27 cellular contexts compared by ENCODE assay signal in genomic region chr5:68220260-68220659, GRCh38. TPM values are rescaled to one million over a fixed set of nuclear protein-coding genes. Genes with fewer than 3 reads are reported as not detected.
DNase-seq lines count a peak whose midpoint lies in the region; ATAC-seq, FAIRE-seq and TF ChIP-seq lines count a peak whose summit lies in the region.
"Had no signal": no experiment of that assay in that cellular context is flagged by ENCODE, and none has a peak within 500 bp of the region (broad histone marks: within the 10 kb centered on the region; RNA-seq: fewer than 3 reads in every experiment).

No MANE protein-coding gene starts in this region.

- no peaks in the 10 kb centered on the region for H3K36me3 Mint-ChIP-seq in natural killer cell
- H3K36me3 Mint-ChIP-seq in natural killer cell treated with Interleukin-12 subunit alpha and Interleukin-12 subunit beta and Interleukin-15 and Interleukin-18, amount 100 ng/mL, for 72 hours = peaks cover 7% of the 10 kb centered on the region

- H3K36me3 ChIP-seq in esophagus squamous epithelium (peaks cover 0 to 14% (median 0%) of the 10 kb centered on the region in 3 donors), neural cell (ENCODE audit: insufficient read depth, low read length) (no peaks in the 10 kb centered on the region), vagina (no peaks in the 10 kb centered on the region), pancreas (no peaks in the 10 kb centered on the region)
- H3K36me3 ChIP-seq: tibial artery had no signal

- WGBS in esophagus squamous epithelium, 2 donors = 96 to 97% methylated on average over 7 of the region's 7 CpGs
- WGBS in pancreas, 2 donors = 92 to 97% methylated on average over 7 of the region's 7 CpGs

- no peak overlapping the region for H3K4me2 ChIP-seq in neural cell (ENCODE audit: low read length)

- no peak overlapping the region for H3K9ac ChIP-seq in neural cell (ENCODE audit: low read length)

- TF ChIP-seq CTCF in natural killer cell (IDR thresholded peaks at IDR 0.05) = no peak
- TF ChIP-seq CTCF in esophagus squamous epithelium (IDR thresholded peaks at IDR 0.05) = no peak
- no peak for TF ChIP-seq CTCF in neural cell (IDR thresholded peaks at IDR 0.05; ENCODE audit: poor library complexity, severe bottlenecking)
- TF ChIP-seq CTCF in vagina (IDR thresholded peaks at IDR 0.05) = no peak
- no peak for TF ChIP-seq CTCF in pancreas (IDR thresholded peaks at IDR 0.05)

- no peak for FAIRE-seq in pancreas (lab: Jason Lieb, UNC)
- FAIRE-seq: colon, frontal cortex, H1, HepG2 had no signal

- no peaks in the 10 kb centered on the region for H4K20me1 ChIP-seq in neural cell (ENCODE audit: insufficient read depth)

- H3F3A ChIP-seq in neural cell (ENCODE audit: insufficient read depth, low read length, poor library complexity, severe bottlenecking) = no peaks in the 10 kb centered on the region

- no peak for TF ChIP-seq POLR2A in esophagus squamous epithelium (IDR thresholded peaks at IDR 0.05)
- no peak for TF ChIP-seq POLR2A in vagina (IDR thresholded peaks at IDR 0.05)

- no peak for TF ChIP-seq EP300 in neural cell (conservative IDR thresholded peaks at IDR 0.05; ENCODE audit: poor library complexity, severe bottlenecking)

- H2AFZ ChIP-seq in neural cell (ENCODE audit: low read depth, low read length) = no peak overlapping the region

- H3K4me3 Mint-ChIP-seq in natural killer cell = peak overlapping the region; percentile 11
- H3K4me3 Mint-ChIP-seq in natural killer cell treated with Interleukin-12 subunit alpha and Interleukin-12 subunit beta and Interleukin-15 and Interleukin-18, amount 100 ng/mL, for 72 hours = no peak overlapping the region
- H3K4me3 Mint-ChIP-seq: activated CD4-positive, alpha-beta T cell treated with anti-CD3 and anti-CD28 coated beads, Interleukin-2, amount 10 ng/mL, durations not matched to agents 24 days and 14 days; stimulated activated naive CD8-positive, alpha-beta T cell treated with anti-CD3 and anti-CD28 coated beads, Interleukin-15, Interleukin-2, amounts not matched to agents 100 ng/mL and 50 ng/mL, for 24 hours had no signal

- intact Hi-C loops in natural killer cell (cut with micrococcal nuclease) (no loop called here), esophagus squamous epithelium (cut with DNase I) (no loop called here), vagina (cut with DNase I) (no loop called here), pancreas (cut with DNase I) (no loop called here)

- H3K9me3 ChIP-seq in esophagus squamous epithelium (no peaks in the 10 kb centered on the region), neural cell (ENCODE audit: low read length) (no peaks in the 10 kb centered on the region), vagina (no peaks in the 10 kb centered on the region), pancreas (no peaks in the 10 kb centered on the region)
- H3K9me3 ChIP-seq: Peyer's patch, tibial artery had no signal

- peak overlapping the region in 3 of 4 donors; percentile 89 to 98 (median 93) for H3K4me3 ChIP-seq in esophagus squamous epithelium
- peak overlapping the region; percentile 96 for H3K4me3 ChIP-seq in neural cell (ENCODE audit: low read length)
- peak overlapping the region in 1 of 2 donors; percentile 71 for H3K4me3 ChIP-seq in vagina
- no peak overlapping the region for H3K4me3 ChIP-seq in pancreas

- ATAC-seq in natural killer cell (no peak), pancreas (no peak), GM18868 (IDR thresholded peaks at IDR 0.05; ENCODE audit: unreplicated experiment) (no peak)
- ATAC-seq in natural killer cell treated with Interleukin-12 subunit alpha and Interleukin-12 subunit beta and Interleukin-15 and Interleukin-18, amount 100 ng/mL, for 72 hours = no peak
- ATAC-seq: esophagus mucosa, HepG2 had no signal

- H3K27ac ChIP-seq in esophagus squamous epithelium (peak overlapping the region in 1 of 4 donors; percentile 98), neural cell (ENCODE audit: low read length) (no peak overlapping the region), vagina (peak overlapping the region; percentile 42), pancreas (no peak overlapping the region)

- peak overlapping the region; percentile 63 to 86 for H3K27ac Mint-ChIP-seq in natural killer cell
- H3K27ac Mint-ChIP-seq in natural killer cell treated with Interleukin-12 subunit alpha and Interleukin-12 subunit beta and Interleukin-15 and Interleukin-18, amount 100 ng/mL, for 72 hours = peak overlapping the region in 1 of 2 donors; percentile 36
- H3K27ac Mint-ChIP-seq: activated CD4-positive, alpha-beta T cell treated with anti-CD3 and anti-CD28 coated beads, Interleukin-2, amount 10 ng/mL, durations not matched to agents 24 days and 14 days; stimulated activated naive CD8-positive, alpha-beta T cell treated with anti-CD3 and anti-CD28 coated beads, Interleukin-15, Interleukin-2, amounts not matched to agents 100 ng/mL and 50 ng/mL, for 24 hours had no signal

- H3K4me1 ChIP-seq in esophagus squamous epithelium (peaks cover 6 to 73% (median 21%) of the 10 kb centered on the region in 3 donors), vagina (peaks cover 64% of the 10 kb centered on the region), pancreas (peaks cover 4 to 40% (median 31%) of the 10 kb centered on the region in 3 donors)

- DNase-seq in natural killer cell (no peak), esophagus squamous epithelium (lab: John Stamatoyannopoulos, UW) (no peak), vagina (ENCODE audit: extremely low spot score in 2 of 2) (no peak), pancreas (no peak)
- DNase-seq in natural killer cell treated with Interleukin-12 subunit alpha and Interleukin-12 subunit beta and Interleukin-15 and Interleukin-18, amount 100 ng/mL, for 72 hours (ENCODE audit: low spot score) = no peak
- DNase-seq in activated effector memory CD4-positive, alpha-beta T cell treated with anti-CD3 and anti-CD28 coated beads, Interleukin-2, amount 50 U/mL, for 16 hours = no peak
- DNase-seq: activated CD4-positive, alpha-beta T cell treated with anti-CD3 and anti-CD28 coated beads, Interleukin-2, amount 10 ng/mL, durations not matched to agents 24 days and 14 days; activated gamma-delta T cell treated with Interleukin-2 at 50 U/mL for 16 hours; activated T-cell treated with anti-CD3 and anti-CD28 coated beads, Interleukin-2, amount 50 U/mL, for 1 hour; Karpas-422; NCI-H1048; NCI-H187; NCI-H526 treated with DMSO at 0.1 percent for 48 hours; nucleus accumbens; SIG-M5; SW 1271; T1000; tibial artery had no signal

- H3K9me3 Mint-ChIP-seq in natural killer cell = no peaks in the 10 kb centered on the region
- no peaks in the 10 kb centered on the region for H3K9me3 Mint-ChIP-seq in natural killer cell treated with Interleukin-12 subunit alpha and Interleukin-12 subunit beta and Interleukin-15 and Interleukin-18, amount 100 ng/mL, for 72 hours
- H3K9me3 Mint-ChIP-seq: activated CD4-positive, alpha-beta T cell treated with anti-CD3 and anti-CD28 coated beads, Interleukin-2, amount 10 ng/mL, durations not matched to agents 24 days and 14 days; stimulated activated naive CD8-positive, alpha-beta T cell treated with anti-CD3 and anti-CD28 coated beads, Interleukin-15, Interleukin-2, amounts not matched to agents 100 ng/mL and 50 ng/mL, for 24 hours had no signal

- H3K27me3 Mint-ChIP-seq in natural killer cell (ENCODE audit: low read depth in 2 of 2) = no peaks in the 10 kb centered on the region
- no peaks in the 10 kb centered on the region for H3K27me3 Mint-ChIP-seq in natural killer cell treated with Interleukin-12 subunit alpha and Interleukin-12 subunit beta and Interleukin-15 and Interleukin-18, amount 100 ng/mL, for 72 hours
- H3K27me3 Mint-ChIP-seq: activated CD4-positive, alpha-beta T cell treated with anti-CD3 and anti-CD28 coated beads, Interleukin-2, amount 10 ng/mL, durations not matched to agents 24 days and 14 days; stimulated activated naive CD8-positive, alpha-beta T cell treated with anti-CD3 and anti-CD28 coated beads, Interleukin-15, Interleukin-2, amounts not matched to agents 100 ng/mL and 50 ng/mL, for 24 hours had no signal

- peaks cover 82 to 83% of the 10 kb centered on the region in 2 donors for H3K4me1 Mint-ChIP-seq in natural killer cell
- H3K4me1 Mint-ChIP-seq in natural killer cell treated with Interleukin-12 subunit alpha and Interleukin-12 subunit beta and Interleukin-15 and Interleukin-18, amount 100 ng/mL, for 72 hours (ENCODE audit: low read depth in 2 of 2) = peaks cover 68 to 73% of the 10 kb centered on the region in 2 donors

- H3K79me2 ChIP-seq in neural cell (replicated peaks; ENCODE audit: insufficient read depth, low read length) = peaks cover 85% of the 10 kb centered on the region

- no peaks in the 10 kb centered on the region for H3K27me3 ChIP-seq in esophagus squamous epithelium
- H3K27me3 ChIP-seq in neural cell (ENCODE audit: insufficient read depth, low read depth, low read length) = no peaks in the 10 kb centered on the region
- H3K27me3 ChIP-seq in vagina = no peaks in the 10 kb centered on the region
- no peaks in the 10 kb centered on the region for H3K27me3 ChIP-seq in pancreas
- H3K27me3 ChIP-seq: Peyer's patch, tibial artery had no signal

- no peaks in the 10 kb centered on the region for H3K9me2 ChIP-seq in neural cell (ENCODE audit: insufficient read depth, low read length)

- no peak for TF ChIP-seq RAD21 in neural cell (conservative IDR thresholded peaks at IDR 0.05)

TF ChIP-seq in neural cell, 6 proteins besides CTCF, POLR2A, EP300 and RAD21 (continues in another document):
- TF ChIP-seq TAF1 (IDR thresholded peaks at IDR 0.05; ENCODE audit: low read depth) (no peak), SMC3 (conservative IDR thresholded peaks at IDR 0.05; ENCODE audit: poor library complexity) (no peak), MXI1 (conservative IDR thresholded peaks at IDR 0.05; ENCODE audit: poor library complexity, severe bottlenecking) (no peak)

RNA-seq across cellular contexts. Expression of gene PIK3R1, which starts 4.7 kb away (rescaled TPM):
- total RNA-seq in natural killer cell (100 to 1,000 TPM; 307 to 365 (median 313) TPM), esophagus squamous epithelium (100 to 1,000 TPM in 1 of 4 donors, 10 to 100 TPM in 3; 15.9 to 114 (median 40.8) TPM), vagina (134 TPM), pancreas (10 to 100 TPM; 14.4 to 31.5 (median 20.1) TPM)
- total RNA-seq in natural killer cell treated with Interleukin-12 subunit alpha and Interleukin-12 subunit beta and Interleukin-15 and Interleukin-18, amount 100 ng/mL, for 72 hours = 100 to 1,000 TPM; 141 to 195 TPM
- polyA plus RNA-seq in neural cell (38.0 and 41.9 TPM in 2 replicates), pancreas (1 to 10 TPM; 4.2 to 6.3 TPM)
- polyA minus RNA-seq in neural cell = 188 and 234 TPM in 2 replicates

Comparison
In these comparisons a context has a peak if more than half of its experiments do, and no peak if none do; other contexts are left out.
1. H3K4me3 ChIP-seq: peak in esophagus squamous epithelium (3 of 4) and neural cell (single experiment); none in pancreas (0 of 4).